20 cellular contexts compared by ENCODE assay signal in the genomic region with DNA sequence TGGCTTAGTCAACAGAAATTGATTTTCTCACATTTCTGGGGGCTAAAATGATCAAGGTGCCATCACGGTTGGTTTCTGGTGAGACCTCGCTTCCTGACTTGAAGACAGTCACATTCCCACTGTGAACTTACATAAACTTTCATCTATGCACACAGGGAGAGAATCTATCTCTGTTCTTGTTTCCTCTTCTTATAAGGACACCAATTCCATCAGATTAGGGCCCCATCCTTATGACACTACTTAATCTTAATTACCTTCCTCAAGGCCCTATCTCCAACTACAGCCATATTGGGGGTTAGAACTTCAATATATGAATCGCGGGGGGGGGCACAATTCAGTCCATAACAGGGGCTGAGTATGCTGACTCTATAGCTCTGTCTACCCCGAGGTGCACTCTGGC. TPM values are rescaled to one million over a fixed set of nuclear protein-coding genes. Genes with fewer than 3 reads are reported as not detected.
"Had no signal": no experiment of that assay in that cellular context is flagged by ENCODE, and none has a peak within 500 bp of the region (broad histone marks: within the 10 kb centered on the region; RNA-seq: fewer than 3 reads in every experiment).

No MANE protein-coding gene starts in this region.

- H3K27ac ChIP-seq: HL-60, RWPE1 had no signal

- DNase-seq: KBM-7, MV-4-11, NCI-H1048, NCI-H1105, NCI-H1417, NCI-H146, NCI-H1694 treated with DMSO at 0.1 percent for 48 hours, NCI-H1930, NCI-H2081, NCI-H2107, NCI-H2227 treated with DMSO at 0.1 percent for 48 hours, NCI-H510A, NCI-H524 treated with DMSO at 0.1 percent for 48 hours, NCI-H774, SHP77, T-helper 1 cell had no signal

- ATAC-seq: SK-N-SH treated with all-trans-retinoic acid at 6 μM for 48 hours had no signal

RNA-seq across cellular contexts. Expression of gene SCGN, which starts 10.6 kb away (rescaled TPM):
- total RNA-seq: MCF 10A had no signal
